Comparison of ENCODE assay signal across 8 cellular contexts in genomic region chr17:63433746-63434591, GRCh38. TPM values are rescaled to one million over a fixed set of nuclear protein-coding genes. Genes with fewer than 3 reads are reported as not detected.
DNase-seq lines count a peak whose midpoint lies in the region; ATAC-seq and TF ChIP-seq lines count a peak whose summit lies in the region.

No MANE protein-coding gene starts in this region.

- H3K27me3 Mint-ChIP-seq in T-helper 17 cell: no peaks in the 10 kb centered on the region

- DNase-seq in GF-D8 (lab: John Stamatoyannopoulos, UW) (peak; percentile 44), T-helper 17 cell (no peak), fibroblast of pulmonary artery (ENCODE audit: low read depth) (peak; percentile 93), sciatic nerve (ENCODE audit: low spot score) (peak; percentile 88), SIG-M5 (lab: John Stamatoyannopoulos, UW) (no peak), HT-29 (ENCODE audit: low spot score) (no peak), NCI-H1417 treated with DMSO at 0.1 percent for 48 hours (lab: John Stamatoyannopoulos, UW) (no peak)

- intact Hi-C loops in sciatic nerve (cut with DNase I): loop anchor here (5.0 kb wide), 1 partner anchor 178 kb away; no protein-coding TSS in a partner anchor

- peaks cover 15% of the 10 kb centered on the region for H3K4me1 Mint-ChIP-seq in T-helper 17 cell

- no peaks in the 10 kb centered on the region for H3K9me3 ChIP-seq in T-helper 17 cell (ENCODE audit: control insufficient read depth, low read length, poor library complexity, severe bottlenecking)

- no peak overlapping the region for H3K4me3 Mint-ChIP-seq in T-helper 17 cell

- ATAC-seq in T-helper 17 cell (no peak), sciatic nerve (peak; percentile 89), GM18909 (IDR thresholded peaks at IDR 0.05; ENCODE audit: poor library complexity, unreplicated experiment) (no peak)

- no peak overlapping the region for H3K4me3 ChIP-seq in fibroblast of pulmonary artery (replicated peaks; ENCODE audit: low read depth, low read length)

- peak overlapping the region; percentile 87 for H3K27ac Mint-ChIP-seq in T-helper 17 cell

- peaks cover 3% of the 10 kb centered on the region for H3K36me3 Mint-ChIP-seq in T-helper 17 cell (ENCODE audit: low read depth)

- peak; percentile 29 for TF ChIP-seq CTCF in fibroblast of pulmonary artery (IDR thresholded peaks at IDR 0.05; ENCODE audit: low read length, missing control alignments)

RNA-seq across cellular contexts. Expression of gene CYB561, which starts 12.1 kb away (rescaled TPM):
- total RNA-seq in T-helper 17 cell: 10 to 100 TPM; 50.8 to 69.9 TPM
- total RNA-seq in sciatic nerve: 24.7 TPM
- total RNA-seq in HT-29 (2014; rRNA removed; shearing (Covaris generic)): 104 and 105 TPM in 2 replicates

RNA-seq across cellular contexts. Expression of gene ACE, which starts 42.9 kb away (rescaled TPM):
- total RNA-seq in T-helper 17 cell (10 to 100 TPM; 11.6 to 21.5 TPM), sciatic nerve (14.0 TPM)
- total RNA-seq in HT-29 (2014; rRNA removed; shearing (Covaris generic)): 3.1 TPM in 1 of 2 replicates, not detected in the other

Comparison
In these comparisons a context has a peak if more than half of its experiments do, and no peak if none do; other contexts are left out.
1. DNase-seq: peak in GF-D8 (single experiment), fibroblast of pulmonary artery (single experiment) and sciatic nerve (single experiment); none in T-helper 17 cell (0 of 3), SIG-M5 (single experiment), HT-29 (single experiment) and NCI-H1417 treated with DMSO at 0.1 percent for 48 hours (single experiment).